29 cellular contexts compared by ENCODE assay signal in the genomic region with DNA sequence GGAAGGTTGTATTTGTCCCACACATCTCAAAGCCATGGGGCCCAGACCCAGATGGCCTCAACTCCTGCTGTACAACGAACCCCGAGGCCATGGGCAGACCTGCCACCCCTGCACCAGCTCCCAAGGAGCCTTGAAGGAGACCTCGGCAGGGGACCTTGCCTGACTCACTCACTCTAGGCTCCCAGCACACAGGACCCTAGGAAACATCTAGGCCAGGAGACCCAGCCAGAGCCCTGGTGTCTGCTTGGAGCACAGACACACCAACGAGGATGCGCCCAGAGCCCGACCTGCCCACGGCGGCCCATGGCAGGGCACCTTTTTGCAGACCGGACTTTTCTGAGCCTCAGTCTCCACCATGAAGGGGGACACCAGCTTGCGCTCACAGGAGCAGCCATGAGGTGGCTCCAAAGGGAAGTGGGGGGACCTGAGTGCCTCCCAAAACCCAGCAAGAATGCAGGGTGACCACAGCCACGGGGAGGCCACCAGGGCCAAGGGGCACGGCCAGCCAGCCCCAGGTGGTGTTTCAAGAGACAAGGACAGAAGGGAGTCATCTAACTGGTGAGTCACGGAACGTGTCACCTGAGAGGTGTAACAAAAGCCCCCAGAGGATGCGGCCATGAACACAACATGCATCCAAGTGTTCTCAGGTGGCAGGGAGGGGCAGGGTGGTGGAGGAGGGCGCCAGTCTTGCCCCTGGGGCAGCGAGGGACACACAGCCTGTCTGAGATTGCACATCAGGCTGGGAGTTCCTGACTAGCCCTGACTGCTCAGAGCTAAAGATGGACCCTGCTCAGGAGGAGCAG. TPM values are rescaled to one million over a fixed set of nuclear protein-coding genes. Genes with fewer than 3 reads are reported as not detected.
"Had no signal": no experiment of that assay in that cellular context is flagged by ENCODE, and none has a peak within 500 bp of the region (broad histone marks: within the 10 kb centered on the region; RNA-seq: fewer than 3 reads in every experiment).

No MANE protein-coding gene starts in this region.

- H3K9me3 Mint-ChIP-seq: activated CD4-positive, alpha-beta memory T cell treated with anti-CD3 and anti-CD28 coated beads, Interleukin-2, amount 10 ng/mL, durations not matched to agents 7 days and 5 days; activated CD4-positive, alpha-beta T cell treated with anti-CD3 and anti-CD28 coated beads, Interleukin-2, amount 10 ng/mL, durations not matched to agents 7 days and 5 days; activated naive CD4-positive, alpha-beta T cell treated with anti-CD3 and anti-CD28 coated beads for 36 hours; activated naive CD8-positive, alpha-beta T cell treated with anti-CD3 and anti-CD28 coated beads for 36 hours; natural killer cell; WTC11 had no signal

- H3K36me3 ChIP-seq: colonic mucosa had no signal

- H3K4me1 Mint-ChIP-seq: activated naive CD8-positive, alpha-beta T cell treated with anti-CD3 and anti-CD28 coated beads for 36 hours; WTC11 had no signal

- H3K27me3 ChIP-seq: adrenal gland, body of pancreas had no signal

- DNase-seq: activated CD4-positive, alpha-beta memory T cell treated with anti-CD3 and anti-CD28 coated beads, Interleukin-2, amount 10 ng/mL, durations not matched to agents 7 days and 5 days; activated CD4-positive, alpha-beta T cell treated with anti-CD3 and anti-CD28 coated beads for 1 hour; activated CD4-positive, alpha-beta T cell treated with anti-CD3 and anti-CD28 coated beads, Interleukin-2, amount 10 ng/mL, durations not matched to agents 7 days and 5 days; activated effector memory CD4-positive, alpha-beta T cell treated with anti-CD3 and anti-CD28 coated beads, Interleukin-2, amount 50 U/mL, for 16 hours; activated naive CD4-positive, alpha-beta T cell treated with anti-CD3 and anti-CD28 coated beads for 36 hours; activated naive CD8-positive, alpha-beta T cell treated with anti-CD3 and anti-CD28 coated beads for 36 hours; adrenal gland; body of pancreas; colonic mucosa; effector CD8-positive, alpha-beta T cell; esophagus squamous epithelium; foreskin melanocyte; heart right ventricle; kidney glomerular epithelial cell; left lung; lower lobe of right lung; mesendoderm; natural killer cell; stimulated activated CD4-positive, alpha-beta T cell treated with anti-CD3 and anti-CD28 coated beads, Interleukin-15, amount 100 ng/mL, for 24 hours; stimulated activated CD4-positive, alpha-beta T cell treated with anti-CD3 and anti-CD28 coated beads, Interleukin-2, amount 100 ng/mL, for 24 hours; stimulated activated naive CD4-positive, alpha-beta T cell treated with Interleukin-2 at 50 U/mL for 16 hours; SW 1271; T-helper 2 cell had no signal

- H3K4me3 ChIP-seq: adrenal gland, body of pancreas, colonic mucosa, esophagus squamous epithelium, heart right ventricle, left lung, lower lobe of right lung, smooth muscle cell, tibial nerve had no signal

- H3K9me3 ChIP-seq: adrenal gland, body of pancreas, colonic mucosa, esophagus squamous epithelium, heart right ventricle, left lung, lower lobe of right lung, tibial nerve had no signal

- H3K27ac Mint-ChIP-seq: activated CD4-positive, alpha-beta memory T cell treated with anti-CD3 and anti-CD28 coated beads, Interleukin-2, amount 10 ng/mL, durations not matched to agents 7 days and 5 days; activated CD4-positive, alpha-beta T cell treated with anti-CD3 and anti-CD28 coated beads, Interleukin-2, amount 10 ng/mL, durations not matched to agents 7 days and 5 days; activated naive CD4-positive, alpha-beta T cell treated with anti-CD3 and anti-CD28 coated beads for 36 hours; activated naive CD8-positive, alpha-beta T cell treated with anti-CD3 and anti-CD28 coated beads for 36 hours; natural killer cell; progenitor cell of endocrine pancreas; WTC11 had no signal

- H3K4me1 ChIP-seq: colonic mucosa, lower lobe of right lung had no signal

- ATAC-seq: body of pancreas, heart right ventricle, left lung, lower lobe of right lung, natural killer cell, WTC11 had no signal

- H3K4me3 Mint-ChIP-seq: activated CD4-positive, alpha-beta memory T cell treated with anti-CD3 and anti-CD28 coated beads, Interleukin-2, amount 10 ng/mL, durations not matched to agents 7 days and 5 days; activated CD4-positive, alpha-beta T cell treated with anti-CD3 and anti-CD28 coated beads, Interleukin-2, amount 10 ng/mL, durations not matched to agents 7 days and 5 days; activated naive CD4-positive, alpha-beta T cell treated with anti-CD3 and anti-CD28 coated beads for 36 hours; activated naive CD8-positive, alpha-beta T cell treated with anti-CD3 and anti-CD28 coated beads for 36 hours; natural killer cell; WTC11 had no signal

- H3K27ac ChIP-seq: adrenal gland, body of pancreas, colonic mucosa, epithelial cell of prostate, esophagus squamous epithelium, heart right ventricle, left lung, lower lobe of right lung, tibial nerve had no signal

- H3K36me3 Mint-ChIP-seq: natural killer cell had no signal

- H3K4me2 ChIP-seq: smooth muscle cell had no signal

RNA-seq across cellular contexts. Expression of a gene that starts 4.9 kb away (rescaled TPM):
- total RNA-seq: activated CD4-positive, alpha-beta memory T cell treated with anti-CD3 and anti-CD28 coated beads, Interleukin-2, amount 10 ng/mL, durations not matched to agents 7 days and 5 days; activated CD4-positive, alpha-beta T cell treated with anti-CD3 and anti-CD28 coated beads, Interleukin-2, amount 10 ng/mL, durations not matched to agents 7 days and 5 days; activated naive CD4-positive, alpha-beta T cell treated with anti-CD3 and anti-CD28 coated beads for 36 hours; lower lobe of right lung; mononuclear cell; natural killer cell had no signal

RNA-seq across cellular contexts. Expression of a gene that starts 40.1 kb away (rescaled TPM):
- total RNA-seq: activated CD4-positive, alpha-beta memory T cell treated with anti-CD3 and anti-CD28 coated beads, Interleukin-2, amount 10 ng/mL, durations not matched to agents 7 days and 5 days; activated CD4-positive, alpha-beta T cell treated with anti-CD3 and anti-CD28 coated beads, Interleukin-2, amount 10 ng/mL, durations not matched to agents 7 days and 5 days; activated naive CD4-positive, alpha-beta T cell treated with anti-CD3 and anti-CD28 coated beads for 36 hours; activated naive CD8-positive, alpha-beta T cell treated with anti-CD3 and anti-CD28 coated beads for 36 hours had no signal
